Comparison of ENCODE assay signal across 2 cellular contexts in the genomic region with DNA sequence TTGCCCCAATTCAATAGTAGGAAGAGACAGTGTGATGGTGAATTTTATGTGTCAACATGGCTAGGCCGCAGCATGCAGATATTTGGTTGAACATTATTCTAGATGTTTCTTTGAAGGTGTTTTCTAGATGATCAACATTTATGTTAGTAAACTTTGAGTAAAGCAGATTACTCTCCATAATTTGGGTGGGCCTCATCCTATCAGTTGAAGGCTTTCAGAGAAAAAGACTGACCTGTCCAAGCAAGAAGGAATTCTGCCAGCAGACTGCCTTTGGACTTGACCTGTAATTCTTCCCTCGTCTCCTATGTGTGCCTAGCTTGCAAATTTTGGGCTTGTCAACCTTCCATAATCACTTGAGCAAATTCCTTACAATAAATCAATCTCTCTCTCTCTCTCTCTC.
A peak's percentile ranks its signal among the peaks of the same experiment; 100 is the strongest.
TF ChIP-seq lines count a peak whose summit lies in the region.

No MANE protein-coding gene starts in this region.

TF ChIP-seq in HEK293, 187 proteins besides CTCF, POLR2A, EP300 and RAD21 (continued from another document):
- TF ChIP-seq, protein P1, sequence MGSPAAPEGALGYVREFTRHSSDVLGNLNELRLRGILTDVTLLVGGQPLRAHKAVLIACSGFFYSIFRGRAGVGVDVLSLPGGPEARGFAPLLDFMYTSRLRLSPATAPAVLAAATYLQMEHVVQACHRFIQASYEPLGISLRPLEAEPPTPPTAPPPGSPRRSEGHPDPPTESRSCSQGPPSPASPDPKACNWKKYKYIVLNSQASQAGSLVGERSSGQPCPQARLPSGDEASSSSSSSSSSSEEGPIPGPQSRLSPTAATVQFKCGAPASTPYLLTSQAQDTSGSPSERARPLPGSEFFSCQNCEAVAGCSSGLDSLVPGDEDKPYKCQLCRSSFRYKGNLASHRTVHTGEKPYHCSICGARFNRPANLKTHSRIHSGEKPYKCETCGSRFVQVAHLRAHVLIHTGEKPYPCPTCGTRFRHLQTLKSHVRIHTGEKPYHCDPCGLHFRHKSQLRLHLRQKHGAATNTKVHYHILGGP (tag by site-specific recombination; IDR thresholded peaks at IDR 0.05): no peak

TF ChIP-seq in K562, 482 proteins besides CTCF, POLR2A, EP300 and RAD21 (continued from another document):
- TF ChIP-seq MXI1 (IDR thresholded peaks at IDR 0.05; ENCODE audit: low read depth, low read length): no peak
- peak; percentile 81 for TF ChIP-seq ZNF134 (CRISPR knock-in tag; conservative IDR thresholded peaks at IDR 0.05)
- TF ChIP-seq BMI1 (IDR thresholded peaks at IDR 0.05; ENCODE audit: low read length): no peak
- TF ChIP-seq ATF1 (CRISPR knock-in tag; IDR thresholded peaks at IDR 0.05): no peak
- no peak for TF ChIP-seq ATF1 (tag; IDR thresholded peaks at IDR 0.05)
TF ChIP-seq in K562: peak in this region for 2.
